ENCODE assay signal across 15 cellular contexts in the genomic region with DNA sequence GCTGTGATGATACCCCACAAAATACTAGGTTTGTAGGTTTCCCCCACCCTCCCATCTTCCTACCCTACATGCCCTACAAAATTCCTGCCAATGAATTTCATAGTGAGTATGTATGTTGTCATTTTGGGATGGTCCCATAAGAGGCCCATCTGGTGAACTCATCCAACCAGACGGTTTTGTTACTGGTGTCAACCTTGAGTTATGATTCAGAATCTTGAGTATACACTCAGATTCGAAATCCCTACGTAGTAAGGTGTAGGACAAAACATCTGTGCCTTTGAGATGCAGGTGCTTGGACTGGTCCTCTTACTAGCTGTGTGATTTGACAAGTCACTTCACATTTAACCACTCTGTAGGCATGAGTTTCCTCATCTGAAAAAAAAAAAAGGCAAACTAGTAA. TPM values are rescaled to one million over a fixed set of nuclear protein-coding genes. Genes with fewer than 3 reads are reported as not detected.
DNase-seq lines count a peak whose midpoint lies in the region; ATAC-seq and TF ChIP-seq lines count a peak whose summit lies in the region.
"Had no signal": no experiment of that assay in that cellular context is flagged by ENCODE, and none has a peak within 500 bp of the region (broad histone marks: within the 10 kb centered on the region; RNA-seq: fewer than 3 reads in every experiment).

No MANE protein-coding gene starts in this region.

- TF ChIP-seq CTCF in GM12864 (IDR thresholded peaks at IDR 0.05; ENCODE audit: low read depth, low read length, missing control alignments) (no peak), OCI-LY1 (IDR thresholded peaks at IDR 0.05; ENCODE audit: low read length) (no peak), colonic mucosa (IDR thresholded peaks at IDR 0.05) (no peak), psoas muscle (IDR thresholded peaks at IDR 0.05) (no peak)

- peak overlapping the region; percentile 83 for H3K4me2 ChIP-seq in OCI-LY1 (ENCODE audit: low read length)

- in situ Hi-C loops in HAP-1 (cut with MboI; ENCODE audit: low sequenced_read_pairs), result no loop called here

- no peak overlapping the region; the same call in 1 of the 2 replicates for H3K9ac ChIP-seq in OCI-LY1 (ENCODE audit: low read length)
- H3K9ac ChIP-seq in colonic mucosa (ENCODE audit: low read depth in 2 of 2, low read length in 2 of 2), result no peak overlapping the region

- H3K79me2 ChIP-seq in OCI-LY1 (ENCODE audit: insufficient read depth, low read length), result peaks cover 74% of the 10 kb centered on the region

- H4K20me1 ChIP-seq in OCI-LY1 (ENCODE audit: insufficient read depth, low read length), result no peaks in the 10 kb centered on the region

- ATAC-seq in psoas muscle, result no peak
- ATAC-seq: gastroesophageal sphincter had no signal

- H3K27ac ChIP-seq in OCI-LY1 (ENCODE audit: low read depth, low read length, poor library complexity, severe bottlenecking) (peak overlapping the region; percentile 94), colonic mucosa (peak overlapping the region; percentile 93), psoas muscle (peak overlapping the region; percentile 95)

- peak overlapping the region; percentile 97; the same call in 1 of the 2 replicates for H3K4me3 ChIP-seq in GM12864 (ENCODE audit: low read depth, low read length)
- peak overlapping the region; percentile 86 for H3K4me3 ChIP-seq in OCI-LY1 (ENCODE audit: low read depth, low read length, poor library complexity, severe bottlenecking)
- no peak overlapping the region for H3K4me3 ChIP-seq in colonic mucosa
- no peak overlapping the region for H3K4me3 ChIP-seq in psoas muscle
- no peak overlapping the region for H3K4me3 ChIP-seq in HAP-1

- H2AFZ ChIP-seq in OCI-LY1 (ENCODE audit: low read length), result no peak overlapping the region

- H3K36me3 ChIP-seq in OCI-LY1 (ENCODE audit: insufficient read depth, low read length) (peaks cover 63% of the 10 kb centered on the region), colonic mucosa (no peaks in the 10 kb centered on the region), psoas muscle (ENCODE audit: insufficient read depth in 1 of 2, low read depth in 1 of 2) (peaks cover 0 to 2% of the 10 kb centered on the region in 2 donors), HAP-1 (replicated peaks) (peaks cover 24% of the 10 kb centered on the region)

- H3K27me3 ChIP-seq in OCI-LY1 (ENCODE audit: insufficient read depth, low read length) (no peaks in the 10 kb centered on the region), colonic mucosa (no peaks in the 10 kb centered on the region), psoas muscle (ENCODE audit: insufficient read depth in 3 of 3, low read length in 2 of 3) (no peaks in the 10 kb centered on the region), HAP-1 (ENCODE audit: low read depth) (no peaks in the 10 kb centered on the region)
- H3K27me3 ChIP-seq: gastroesophageal sphincter had no signal

- H3K9me3 ChIP-seq in OCI-LY1 (ENCODE audit: low read length) (no peaks in the 10 kb centered on the region), colonic mucosa (no peaks in the 10 kb centered on the region), psoas muscle (no peaks in the 10 kb centered on the region), HAP-1 (no peaks in the 10 kb centered on the region)
- H3K9me3 ChIP-seq: gastroesophageal sphincter had no signal

- 62 to 79% (median 74%) methylated on average over 3 of the region's 3 CpGs for WGBS in psoas muscle, 3 donors

- DNase-seq in GM12864 (ENCODE audit: low read depth), result no peak
- no peak for DNase-seq in colonic mucosa
- DNase-seq in psoas muscle, result no peak
- DNase-seq in HAP-1 (ENCODE audit: low spot score in 2 of 2), result no peak
- no peak for DNase-seq in NCI-H526 treated with DMSO at 0.1 percent for 48 hours (lab: John Stamatoyannopoulos, UW)
- no peak for DNase-seq in T1000 (lab: John Stamatoyannopoulos, UW)
- no peak for DNase-seq in mucosa of gallbladder (ENCODE audit: low spot score)
- DNase-seq: central memory CD4-positive, alpha-beta T cell; mesenchymal stem cell; NCI-H1694; small intestine had no signal

- intact Hi-C loops in colonic mucosa (cut with DNase I), result no loop called here
- intact Hi-C loops in psoas muscle (cut with DNase I), result no loop called here

- no peaks in the 10 kb centered on the region; the same call in 1 of the 2 replicates for H3F3A ChIP-seq in OCI-LY1 (ENCODE audit: insufficient read depth, low read length)

- H3K9me2 ChIP-seq in OCI-LY1 (ENCODE audit: low read depth, low read length), result no peaks in the 10 kb centered on the region

- H3K4me1 ChIP-seq in OCI-LY1 (ENCODE audit: insufficient read depth, low read length, severe bottlenecking) (peaks cover 53% of the 10 kb centered on the region), colonic mucosa (peaks cover 19% of the 10 kb centered on the region), psoas muscle (peaks cover 58% of the 10 kb centered on the region), HAP-1 (peaks cover 18% of the 10 kb centered on the region)

RNA-seq across cellular contexts. Expression of a gene that starts 3.6 kb away (rescaled TPM):
- 10 to 100 TPM; 27.9 to 33.8 TPM for total RNA-seq in colonic mucosa
- 10 to 100 TPM; 10.2 to 13.6 (median 11.7) TPM for total RNA-seq in psoas muscle
- 10 to 100 TPM in 2 of 3 donors, 1 to 10 TPM in 1; 8.8 to 15.2 (median 13.8) TPM for polyA plus RNA-seq in psoas muscle
- 33.7 TPM for total RNA-seq in mucosa of gallbladder

RNA-seq across cellular contexts. Expression of a gene that starts 55.6 kb away (rescaled TPM):
- not detected for total RNA-seq in colonic mucosa
- not detected for total RNA-seq in psoas muscle
- not detected for polyA plus RNA-seq in psoas muscle
- total RNA-seq in mucosa of gallbladder, result 0.09 TPM
- total RNA-seq: gastroesophageal sphincter, H1, RPMI7951 had no signal
- polyA plus RNA-seq: H1, small intestine had no signal

Comparison
In these comparisons a context has a peak if more than half of its experiments do, and no peak if none do; other contexts are left out.
1. H3K4me3 ChIP-seq: peak in GM12864 (single experiment) and OCI-LY1 (single experiment); none in colonic mucosa (single experiment), psoas muscle (single experiment) and HAP-1 (single experiment).
2. Peak in every context shown above with its lines, with median percentiles within 50 percentile points of each other: H3K27ac ChIP-seq.